ENCODE assay signal across 1 cellular context in genomic region chr13:49112782-49113525, GRCh38.
TF ChIP-seq lines count a peak whose summit lies in the region.

No MANE protein-coding gene starts in this region.

TF ChIP-seq in GM23338, 12 proteins besides CTCF, POLR2A, EP300 and RAD21 (continued from another document):
- TF ChIP-seq REST (IDR thresholded peaks at IDR 0.05; ENCODE audit: unreplicated experiment) (no peak), STAT1 (IDR thresholded peaks at IDR 0.05; ENCODE audit: unreplicated experiment) (no peak), CREB1 (CRISPR knock-in tag; IDR thresholded peaks at IDR 0.05; ENCODE audit: low read depth) (no peak), NANOG (IDR thresholded peaks at IDR 0.05; ENCODE audit: borderline replicate concordance) (no peak)
- TF ChIP-seq, protein P1, sequence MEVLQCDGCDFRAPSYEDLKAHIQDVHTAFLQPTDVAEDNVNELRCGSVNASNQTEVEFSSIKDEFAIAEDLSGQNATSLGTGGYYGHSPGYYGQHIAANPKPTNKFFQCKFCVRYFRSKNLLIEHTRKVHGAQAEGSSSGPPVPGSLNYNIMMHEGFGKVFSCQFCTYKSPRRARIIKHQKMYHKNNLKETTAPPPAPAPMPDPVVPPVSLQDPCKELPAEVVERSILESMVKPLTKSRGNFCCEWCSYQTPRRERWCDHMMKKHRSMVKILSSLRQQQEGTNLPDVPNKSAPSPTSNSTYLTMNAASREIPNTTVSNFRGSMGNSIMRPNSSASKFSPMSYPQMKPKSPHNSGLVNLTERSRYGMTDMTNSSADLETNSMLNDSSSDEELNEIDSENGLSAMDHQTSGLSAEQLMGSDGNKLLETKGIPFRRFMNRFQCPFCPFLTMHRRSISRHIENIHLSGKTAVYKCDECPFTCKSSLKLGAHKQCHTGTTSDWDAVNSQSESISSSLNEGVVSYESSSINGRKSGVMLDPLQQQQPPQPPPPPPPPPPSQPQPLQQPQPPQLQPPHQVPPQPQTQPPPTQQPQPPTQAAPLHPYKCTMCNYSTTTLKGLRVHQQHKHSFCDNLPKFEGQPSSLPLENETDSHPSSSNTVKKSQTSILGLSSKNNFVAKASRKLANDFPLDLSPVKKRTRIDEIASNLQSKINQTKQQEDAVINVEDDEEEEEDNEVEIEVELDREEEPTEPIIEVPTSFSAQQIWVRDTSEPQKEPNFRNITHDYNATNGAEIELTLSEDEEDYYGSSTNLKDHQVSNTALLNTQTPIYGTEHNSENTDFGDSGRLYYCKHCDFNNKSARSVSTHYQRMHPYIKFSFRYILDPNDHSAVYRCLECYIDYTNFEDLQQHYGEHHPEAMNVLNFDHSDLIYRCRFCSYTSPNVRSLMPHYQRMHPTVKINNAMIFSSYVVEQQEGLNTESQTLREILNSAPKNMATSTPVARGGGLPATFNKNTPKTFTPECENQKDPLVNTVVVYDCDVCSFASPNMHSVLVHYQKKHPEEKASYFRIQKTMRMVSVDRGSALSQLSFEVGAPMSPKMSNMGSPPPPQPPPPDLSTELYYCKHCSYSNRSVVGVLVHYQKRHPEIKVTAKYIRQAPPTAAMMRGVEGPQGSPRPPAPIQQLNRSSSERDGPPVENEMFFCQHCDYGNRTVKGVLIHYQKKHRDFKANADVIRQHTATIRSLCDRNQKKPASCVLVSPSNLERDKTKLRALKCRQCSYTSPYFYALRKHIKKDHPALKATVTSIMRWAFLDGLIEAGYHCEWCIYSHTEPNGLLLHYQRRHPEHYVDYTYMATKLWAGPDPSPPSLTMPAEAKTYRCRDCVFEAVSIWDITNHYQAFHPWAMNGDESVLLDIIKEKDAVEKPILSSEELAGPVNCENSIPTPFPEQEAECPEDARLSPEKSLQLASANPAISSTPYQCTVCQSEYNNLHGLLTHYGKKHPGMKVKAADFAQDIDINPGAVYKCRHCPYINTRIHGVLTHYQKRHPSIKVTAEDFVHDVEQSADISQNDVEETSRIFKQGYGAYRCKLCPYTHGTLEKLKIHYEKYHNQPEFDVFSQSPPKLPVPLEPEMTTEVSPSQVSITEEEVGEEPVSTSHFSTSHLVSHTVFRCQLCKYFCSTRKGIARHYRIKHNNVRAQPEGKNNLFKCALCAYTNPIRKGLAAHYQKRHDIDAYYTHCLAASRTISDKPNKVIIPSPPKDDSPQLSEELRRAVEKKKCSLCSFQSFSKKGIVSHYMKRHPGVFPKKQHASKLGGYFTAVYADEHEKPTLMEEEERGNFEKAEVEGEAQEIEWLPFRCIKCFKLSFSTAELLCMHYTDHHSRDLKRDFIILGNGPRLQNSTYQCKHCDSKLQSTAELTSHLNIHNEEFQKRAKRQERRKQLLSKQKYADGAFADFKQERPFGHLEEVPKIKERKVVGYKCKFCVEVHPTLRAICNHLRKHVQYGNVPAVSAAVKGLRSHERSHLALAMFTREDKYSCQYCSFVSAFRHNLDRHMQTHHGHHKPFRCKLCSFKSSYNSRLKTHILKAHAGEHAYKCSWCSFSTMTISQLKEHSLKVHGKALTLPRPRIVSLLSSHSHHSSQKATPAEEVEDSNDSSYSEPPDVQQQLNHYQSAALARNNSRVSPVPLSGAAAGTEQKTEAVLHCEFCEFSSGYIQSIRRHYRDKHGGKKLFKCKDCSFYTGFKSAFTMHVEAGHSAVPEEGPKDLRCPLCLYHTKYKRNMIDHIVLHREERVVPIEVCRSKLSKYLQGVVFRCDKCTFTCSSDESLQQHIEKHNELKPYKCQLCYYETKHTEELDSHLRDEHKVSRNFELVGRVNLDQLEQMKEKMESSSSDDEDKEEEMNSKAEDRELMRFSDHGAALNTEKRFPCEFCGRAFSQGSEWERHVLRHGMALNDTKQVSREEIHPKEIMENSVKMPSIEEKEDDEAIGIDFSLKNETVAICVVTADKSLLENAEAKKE (CRISPR knock-in tag; IDR thresholded peaks at IDR 0.05), result no peak
TF ChIP-seq in GM23338: peak in this region for 0.
